Comparison of ENCODE assay signal across 1 cellular context in the genomic region with DNA sequence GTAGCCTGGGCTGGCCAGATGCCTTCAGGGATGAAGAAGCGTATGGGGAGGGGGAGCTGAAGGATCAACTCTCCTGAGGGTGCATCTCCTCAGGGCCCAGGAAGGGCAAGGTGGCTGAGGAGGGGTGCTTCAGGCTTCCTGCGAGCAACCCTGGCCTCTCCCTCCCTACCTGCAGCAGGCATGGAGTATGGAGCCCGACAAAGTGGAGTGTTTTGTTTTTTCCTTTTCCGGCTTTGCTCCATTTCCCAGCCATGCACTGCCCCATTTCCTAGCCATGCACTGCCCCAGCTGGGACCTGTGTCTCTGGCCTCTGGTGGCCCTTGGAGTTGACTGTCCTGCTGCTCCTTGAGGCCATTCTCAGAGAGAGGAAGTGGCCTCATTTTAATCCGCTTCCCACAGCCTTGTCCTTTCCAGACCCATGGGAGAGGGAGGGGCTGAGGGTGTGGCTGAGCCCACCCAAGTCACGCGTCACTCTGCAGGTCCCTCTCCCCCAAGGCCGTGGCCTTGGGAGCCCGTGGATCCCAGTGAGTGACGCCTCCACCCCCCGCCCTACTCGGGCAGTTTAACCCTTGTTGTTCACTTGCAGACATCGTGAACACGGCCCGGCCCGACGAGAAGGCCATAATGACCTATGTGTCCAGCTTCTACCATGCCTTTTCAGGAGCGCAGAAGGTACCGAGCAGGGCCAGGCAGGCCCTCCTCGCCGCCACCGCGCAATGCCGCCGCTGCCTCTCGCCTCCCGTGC.
TF ChIP-seq lines count a peak whose summit lies in the region.

No MANE protein-coding gene starts in this region.

TF ChIP-seq in H1, 55 proteins besides CTCF, POLR2A, EP300 and RAD21:
- TF ChIP-seq KDM4A (IDR thresholded peaks at IDR 0.05; ENCODE audit: low read depth, low read length, severe bottlenecking) (no peak), SIX5 (IDR thresholded peaks at IDR 0.05; ENCODE audit: low read depth, low read length) (no peak), EZH2 (IDR thresholded peaks at IDR 0.05; ENCODE audit: low read depth, low read length, severe bottlenecking) (no peak), CHD2 (IDR thresholded peaks at IDR 0.05; ENCODE audit: low read length) (no peak), KDM5A (IDR thresholded peaks at IDR 0.05; ENCODE audit: low read length) (no peak), TAF1 (IDR thresholded peaks at IDR 0.05; ENCODE audit: low read depth, low read length) (no peak), YY1 (IDR thresholded peaks at IDR 0.05; ENCODE audit: low read depth, low read length) (no peak), SIN3A (conservative IDR thresholded peaks at IDR 0.05 in 1 of 2, IDR thresholded peaks at IDR 0.05 in 1 of 2; ENCODE audit: low read depth in 1 of 2, low read length in 2 of 2) (no peak), JUN (IDR thresholded peaks at IDR 0.05; ENCODE audit: low read depth, low read length) (no peak), KDM1A (IDR thresholded peaks at IDR 0.05; ENCODE audit: borderline replicate concordance, low read length) (no peak), RFX5 (IDR thresholded peaks at IDR 0.05; ENCODE audit: borderline replicate concordance, low read depth, low read length) (no peak), CBX5 (IDR thresholded peaks at IDR 0.05; ENCODE audit: low read depth, low read length) (no peak), PHF8 (conservative IDR thresholded peaks at IDR 0.05; ENCODE audit: low read depth, low read length) (no peak), SRF (IDR thresholded peaks at IDR 0.05; ENCODE audit: low read depth, low read length) (no peak), HDAC2 (IDR thresholded peaks at IDR 0.05; ENCODE audit: borderline replicate concordance in 1 of 2, low read depth in 2 of 2, low read length in 2 of 2) (no peak), GABPA (IDR thresholded peaks at IDR 0.05; ENCODE audit: borderline replicate concordance, insufficient read depth, low read length) (no peak), RBBP5 (IDR thresholded peaks at IDR 0.05; ENCODE audit: borderline replicate concordance, low read depth, low read length) (no peak)
- TF ChIP-seq, protein P1, sequence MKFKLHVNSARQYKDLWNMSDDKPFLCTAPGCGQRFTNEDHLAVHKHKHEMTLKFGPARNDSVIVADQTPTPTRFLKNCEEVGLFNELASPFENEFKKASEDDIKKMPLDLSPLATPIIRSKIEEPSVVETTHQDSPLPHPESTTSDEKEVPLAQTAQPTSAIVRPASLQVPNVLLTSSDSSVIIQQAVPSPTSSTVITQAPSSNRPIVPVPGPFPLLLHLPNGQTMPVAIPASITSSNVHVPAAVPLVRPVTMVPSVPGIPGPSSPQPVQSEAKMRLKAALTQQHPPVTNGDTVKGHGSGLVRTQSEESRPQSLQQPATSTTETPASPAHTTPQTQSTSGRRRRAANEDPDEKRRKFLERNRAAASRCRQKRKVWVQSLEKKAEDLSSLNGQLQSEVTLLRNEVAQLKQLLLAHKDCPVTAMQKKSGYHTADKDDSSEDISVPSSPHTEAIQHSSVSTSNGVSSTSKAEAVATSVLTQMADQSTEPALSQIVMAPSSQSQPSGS (IDR thresholded peaks at IDR 0.05; ENCODE audit: low read length) = no peak
- TF ChIP-seq, protein P2, sequence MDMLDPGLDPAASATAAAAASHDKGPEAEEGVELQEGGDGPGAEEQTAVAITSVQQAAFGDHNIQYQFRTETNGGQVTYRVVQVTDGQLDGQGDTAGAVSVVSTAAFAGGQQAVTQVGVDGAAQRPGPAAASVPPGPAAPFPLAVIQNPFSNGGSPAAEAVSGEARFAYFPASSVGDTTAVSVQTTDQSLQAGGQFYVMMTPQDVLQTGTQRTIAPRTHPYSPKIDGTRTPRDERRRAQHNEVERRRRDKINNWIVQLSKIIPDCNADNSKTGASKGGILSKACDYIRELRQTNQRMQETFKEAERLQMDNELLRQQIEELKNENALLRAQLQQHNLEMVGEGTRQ (IDR thresholded peaks at IDR 0.05; ENCODE audit: low read length) = no peak
- TF ChIP-seq, protein P3, sequence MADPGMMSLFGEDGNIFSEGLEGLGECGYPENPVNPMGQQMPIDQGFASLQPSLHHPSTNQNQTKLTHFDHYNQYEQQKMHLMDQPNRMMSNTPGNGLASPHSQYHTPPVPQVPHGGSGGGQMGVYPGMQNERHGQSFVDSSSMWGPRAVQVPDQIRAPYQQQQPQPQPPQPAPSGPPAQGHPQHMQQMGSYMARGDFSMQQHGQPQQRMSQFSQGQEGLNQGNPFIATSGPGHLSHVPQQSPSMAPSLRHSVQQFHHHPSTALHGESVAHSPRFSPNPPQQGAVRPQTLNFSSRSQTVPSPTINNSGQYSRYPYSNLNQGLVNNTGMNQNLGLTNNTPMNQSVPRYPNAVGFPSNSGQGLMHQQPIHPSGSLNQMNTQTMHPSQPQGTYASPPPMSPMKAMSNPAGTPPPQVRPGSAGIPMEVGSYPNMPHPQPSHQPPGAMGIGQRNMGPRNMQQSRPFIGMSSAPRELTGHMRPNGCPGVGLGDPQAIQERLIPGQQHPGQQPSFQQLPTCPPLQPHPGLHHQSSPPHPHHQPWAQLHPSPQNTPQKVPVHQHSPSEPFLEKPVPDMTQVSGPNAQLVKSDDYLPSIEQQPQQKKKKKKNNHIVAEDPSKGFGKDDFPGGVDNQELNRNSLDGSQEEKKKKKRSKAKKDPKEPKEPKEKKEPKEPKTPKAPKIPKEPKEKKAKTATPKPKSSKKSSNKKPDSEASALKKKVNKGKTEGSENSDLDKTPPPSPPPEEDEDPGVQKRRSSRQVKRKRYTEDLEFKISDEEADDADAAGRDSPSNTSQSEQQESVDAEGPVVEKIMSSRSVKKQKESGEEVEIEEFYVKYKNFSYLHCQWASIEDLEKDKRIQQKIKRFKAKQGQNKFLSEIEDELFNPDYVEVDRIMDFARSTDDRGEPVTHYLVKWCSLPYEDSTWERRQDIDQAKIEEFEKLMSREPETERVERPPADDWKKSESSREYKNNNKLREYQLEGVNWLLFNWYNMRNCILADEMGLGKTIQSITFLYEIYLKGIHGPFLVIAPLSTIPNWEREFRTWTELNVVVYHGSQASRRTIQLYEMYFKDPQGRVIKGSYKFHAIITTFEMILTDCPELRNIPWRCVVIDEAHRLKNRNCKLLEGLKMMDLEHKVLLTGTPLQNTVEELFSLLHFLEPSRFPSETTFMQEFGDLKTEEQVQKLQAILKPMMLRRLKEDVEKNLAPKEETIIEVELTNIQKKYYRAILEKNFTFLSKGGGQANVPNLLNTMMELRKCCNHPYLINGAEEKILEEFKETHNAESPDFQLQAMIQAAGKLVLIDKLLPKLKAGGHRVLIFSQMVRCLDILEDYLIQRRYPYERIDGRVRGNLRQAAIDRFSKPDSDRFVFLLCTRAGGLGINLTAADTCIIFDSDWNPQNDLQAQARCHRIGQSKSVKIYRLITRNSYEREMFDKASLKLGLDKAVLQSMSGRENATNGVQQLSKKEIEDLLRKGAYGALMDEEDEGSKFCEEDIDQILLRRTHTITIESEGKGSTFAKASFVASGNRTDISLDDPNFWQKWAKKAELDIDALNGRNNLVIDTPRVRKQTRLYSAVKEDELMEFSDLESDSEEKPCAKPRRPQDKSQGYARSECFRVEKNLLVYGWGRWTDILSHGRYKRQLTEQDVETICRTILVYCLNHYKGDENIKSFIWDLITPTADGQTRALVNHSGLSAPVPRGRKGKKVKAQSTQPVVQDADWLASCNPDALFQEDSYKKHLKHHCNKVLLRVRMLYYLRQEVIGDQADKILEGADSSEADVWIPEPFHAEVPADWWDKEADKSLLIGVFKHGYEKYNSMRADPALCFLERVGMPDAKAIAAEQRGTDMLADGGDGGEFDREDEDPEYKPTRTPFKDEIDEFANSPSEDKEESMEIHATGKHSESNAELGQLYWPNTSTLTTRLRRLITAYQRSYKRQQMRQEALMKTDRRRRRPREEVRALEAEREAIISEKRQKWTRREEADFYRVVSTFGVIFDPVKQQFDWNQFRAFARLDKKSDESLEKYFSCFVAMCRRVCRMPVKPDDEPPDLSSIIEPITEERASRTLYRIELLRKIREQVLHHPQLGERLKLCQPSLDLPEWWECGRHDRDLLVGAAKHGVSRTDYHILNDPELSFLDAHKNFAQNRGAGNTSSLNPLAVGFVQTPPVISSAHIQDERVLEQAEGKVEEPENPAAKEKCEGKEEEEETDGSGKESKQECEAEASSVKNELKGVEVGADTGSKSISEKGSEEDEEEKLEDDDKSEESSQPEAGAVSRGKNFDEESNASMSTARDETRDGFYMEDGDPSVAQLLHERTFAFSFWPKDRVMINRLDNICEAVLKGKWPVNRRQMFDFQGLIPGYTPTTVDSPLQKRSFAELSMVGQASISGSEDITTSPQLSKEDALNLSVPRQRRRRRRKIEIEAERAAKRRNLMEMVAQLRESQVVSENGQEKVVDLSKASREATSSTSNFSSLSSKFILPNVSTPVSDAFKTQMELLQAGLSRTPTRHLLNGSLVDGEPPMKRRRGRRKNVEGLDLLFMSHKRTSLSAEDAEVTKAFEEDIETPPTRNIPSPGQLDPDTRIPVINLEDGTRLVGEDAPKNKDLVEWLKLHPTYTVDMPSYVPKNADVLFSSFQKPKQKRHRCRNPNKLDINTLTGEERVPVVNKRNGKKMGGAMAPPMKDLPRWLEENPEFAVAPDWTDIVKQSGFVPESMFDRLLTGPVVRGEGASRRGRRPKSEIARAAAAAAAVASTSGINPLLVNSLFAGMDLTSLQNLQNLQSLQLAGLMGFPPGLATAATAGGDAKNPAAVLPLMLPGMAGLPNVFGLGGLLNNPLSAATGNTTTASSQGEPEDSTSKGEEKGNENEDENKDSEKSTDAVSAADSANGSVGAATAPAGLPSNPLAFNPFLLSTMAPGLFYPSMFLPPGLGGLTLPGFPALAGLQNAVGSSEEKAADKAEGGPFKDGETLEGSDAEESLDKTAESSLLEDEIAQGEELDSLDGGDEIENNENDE (IDR thresholded peaks at IDR 0.05; ENCODE audit: insufficient replicate concordance, low read length) = no peak
